In the genomic region with DNA sequence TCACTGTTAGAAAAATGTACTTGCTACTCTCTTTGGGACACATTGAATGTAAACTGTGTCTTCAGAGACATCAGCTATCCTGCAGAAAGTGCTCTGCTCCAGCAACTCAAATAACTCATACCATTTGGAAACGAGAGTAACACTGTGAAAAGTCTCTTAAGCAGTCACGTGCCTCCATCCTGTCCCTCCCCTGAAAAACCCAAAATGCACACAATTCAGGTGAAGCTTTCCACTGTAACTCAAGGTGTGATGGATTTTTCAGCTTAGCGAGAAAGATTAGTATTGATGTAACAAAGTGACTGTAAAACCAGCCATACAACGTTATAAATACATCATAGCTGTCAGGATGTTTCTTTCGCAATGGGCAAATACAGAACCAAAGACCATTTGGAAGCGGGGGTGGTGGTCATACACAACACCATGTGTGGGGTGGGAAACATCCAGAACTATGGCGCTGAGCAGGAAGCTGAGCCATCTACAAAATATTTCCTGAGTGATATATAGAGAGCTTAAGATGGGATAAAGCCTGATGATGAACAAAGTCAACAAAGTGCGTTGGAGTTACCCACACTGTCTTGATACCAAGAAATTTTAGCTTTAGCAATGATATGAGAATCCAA, we compare ENCODE assay signal across 16 cellular contexts.
DNase-seq lines count a peak whose midpoint lies in the region; TF ChIP-seq lines count a peak whose summit lies in the region.
"Had no signal": no experiment of that assay in that cellular context is flagged by ENCODE, and none has a peak within 500 bp of the region (broad histone marks: within the 10 kb centered on the region; RNA-seq: fewer than 3 reads in every experiment).

No MANE protein-coding gene starts in this region.

- H3K4me3 ChIP-seq in transverse colon: no peak overlapping the region
- H3K4me3 ChIP-seq in esophagus squamous epithelium: no peak overlapping the region
- H3K4me3 ChIP-seq: skin epidermis had no signal

- H3K27ac ChIP-seq in epithelial cell of prostate (peak overlapping the region; percentile 66), transverse colon (no peak overlapping the region), esophagus squamous epithelium (no peak overlapping the region)
- H3K27ac ChIP-seq: skin epidermis had no signal

- H3K27me3 ChIP-seq in transverse colon: no peaks in the 10 kb centered on the region
- H3K27me3 ChIP-seq in esophagus squamous epithelium: no peaks in the 10 kb centered on the region

- H3K9me3 ChIP-seq in transverse colon (no peaks in the 10 kb centered on the region), esophagus squamous epithelium (no peaks in the 10 kb centered on the region)

- TF ChIP-seq POLR2A in transverse colon (IDR thresholded peaks at IDR 0.05) (no peak), esophagus squamous epithelium (IDR thresholded peaks at IDR 0.05) (no peak)

- intact Hi-C loops in transverse colon (cut with DNase I; ENCODE audit: low total_unique reads) (no loop called here), esophagus squamous epithelium (cut with DNase I) (no loop called here)

- WGBS in transverse colon (ENCODE audit: low coverage in 1 of 2), 2 donors: 77 to 84% methylated on average over 5 to 8 of the region's 8 CpGs
- 58 to 78% methylated on average over 8 of the region's 8 CpGs for WGBS in esophagus squamous epithelium, 2 donors

- no peak for DNase-seq in activated naive CD4-positive, alpha-beta T cell treated with anti-CD3 and anti-CD28 coated beads, Interleukin-2, amount 10 ng/mL, durations not matched to agents 7 days and 5 days
- peak; percentile 46 for DNase-seq in RPMI7951 (ENCODE audit: low read depth)
- peak; percentile 62 for DNase-seq in epithelial cell of prostate (ENCODE audit: low read depth, low spot score)
- peak; percentile 49 for DNase-seq in stromal cell of bone marrow (ENCODE audit: low read depth)
- no peak for DNase-seq in transverse colon
- no peak for DNase-seq in esophagus squamous epithelium (lab: John Stamatoyannopoulos, UW)
- no peak for DNase-seq in activated CD8-positive, alpha-beta memory T cell treated with anti-CD3 and anti-CD28 coated beads, Interleukin-2, amount 50 U/mL, for 48 hours
- DNase-seq: activated B cell treated with CpG ODN at 0.5 μM for 24 hours, AML-193, kidney, natural killer cell, NCI-H1436, NCI-H524 treated with DMSO at 0.1 percent for 48 hours, trophoblast cell had no signal

- H3K36me3 Mint-ChIP-seq in activated naive CD4-positive, alpha-beta T cell treated with anti-CD3 and anti-CD28 coated beads, Interleukin-2, amount 50 U/mL, for 24 hours: peaks cover 20% of the 10 kb centered on the region
- H3K36me3 Mint-ChIP-seq in activated naive CD4-positive, alpha-beta T cell treated with anti-CD3 and anti-CD28 coated beads, Interleukin-2, amount 10 ng/mL, durations not matched to agents 7 days and 5 days: peaks cover 3% of the 10 kb centered on the region
- H3K36me3 Mint-ChIP-seq: natural killer cell had no signal

- H3K9me3 Mint-ChIP-seq in activated naive CD4-positive, alpha-beta T cell treated with anti-CD3 and anti-CD28 coated beads, Interleukin-2, amount 50 U/mL, for 24 hours: no peaks in the 10 kb centered on the region
- H3K9me3 Mint-ChIP-seq in activated naive CD4-positive, alpha-beta T cell treated with anti-CD3 and anti-CD28 coated beads, Interleukin-2, amount 10 ng/mL, durations not matched to agents 7 days and 5 days: no peaks in the 10 kb centered on the region
- H3K9me3 Mint-ChIP-seq: activated B cell treated with CpG ODN at 0.5 μM for 24 hours, natural killer cell had no signal

- TF ChIP-seq EP300 in transverse colon (IDR thresholded peaks at IDR 0.05; ENCODE audit: low read depth): no peak

- CTCF ChIA-PET in activated naive CD4-positive, alpha-beta T cell treated with anti-CD3 and anti-CD28 coated beads, Interleukin-2, amount 10 ng/mL, durations not matched to agents 7 days and 5 days (lab: Charles Lee): no interaction called here

- H3K36me3 ChIP-seq in transverse colon: no peaks in the 10 kb centered on the region
- H3K36me3 ChIP-seq in esophagus squamous epithelium: no peaks in the 10 kb centered on the region

- in situ Hi-C loops in transverse colon (cut with MboI; ENCODE audit: low pct_ligation_motif_present in 1 of 4, low pct_unique_long_range_greater_than_20kb in 1 of 4, low sequenced_read_pairs in 3 of 4): no loop called here

- peak overlapping the region; percentile 80 for H3K27ac Mint-ChIP-seq in activated naive CD4-positive, alpha-beta T cell treated with anti-CD3 and anti-CD28 coated beads, Interleukin-2, amount 50 U/mL, for 24 hours
- no peak overlapping the region for H3K27ac Mint-ChIP-seq in activated naive CD4-positive, alpha-beta T cell treated with anti-CD3 and anti-CD28 coated beads, Interleukin-2, amount 10 ng/mL, durations not matched to agents 7 days and 5 days
- H3K27ac Mint-ChIP-seq: activated B cell treated with CpG ODN at 0.5 μM for 24 hours, natural killer cell had no signal

- H3K27me3 Mint-ChIP-seq in activated naive CD4-positive, alpha-beta T cell treated with anti-CD3 and anti-CD28 coated beads, Interleukin-2, amount 50 U/mL, for 24 hours: no peaks in the 10 kb centered on the region
- H3K27me3 Mint-ChIP-seq in activated naive CD4-positive, alpha-beta T cell treated with anti-CD3 and anti-CD28 coated beads, Interleukin-2, amount 10 ng/mL, durations not matched to agents 7 days and 5 days: no peaks in the 10 kb centered on the region
- H3K27me3 Mint-ChIP-seq: activated B cell treated with CpG ODN at 0.5 μM for 24 hours had no signal

- no peak overlapping the region for H3K4me3 Mint-ChIP-seq in activated naive CD4-positive, alpha-beta T cell treated with anti-CD3 and anti-CD28 coated beads, Interleukin-2, amount 50 U/mL, for 24 hours
- H3K4me3 Mint-ChIP-seq in activated naive CD4-positive, alpha-beta T cell treated with anti-CD3 and anti-CD28 coated beads, Interleukin-2, amount 10 ng/mL, durations not matched to agents 7 days and 5 days: no peak overlapping the region
- H3K4me3 Mint-ChIP-seq: activated B cell treated with CpG ODN at 0.5 μM for 24 hours, natural killer cell had no signal

- H3K4me1 ChIP-seq in transverse colon (peaks cover 6 to 19% (median 14%) of the 10 kb centered on the region in 4 donors), esophagus squamous epithelium (peaks cover 3 to 28% (median 5%) of the 10 kb centered on the region in 3 donors)

- no peak for TF ChIP-seq CTCF in transverse colon (IDR thresholded peaks at IDR 0.05)
- no peak for TF ChIP-seq CTCF in esophagus squamous epithelium (IDR thresholded peaks at IDR 0.05)

- H3K4me1 Mint-ChIP-seq in activated naive CD4-positive, alpha-beta T cell treated with anti-CD3 and anti-CD28 coated beads, Interleukin-2, amount 50 U/mL, for 24 hours: peaks cover 92% of the 10 kb centered on the region
- peaks cover 3% of the 10 kb centered on the region for H3K4me1 Mint-ChIP-seq in activated naive CD4-positive, alpha-beta T cell treated with anti-CD3 and anti-CD28 coated beads, Interleukin-2, amount 10 ng/mL, durations not matched to agents 7 days and 5 days
- H3K4me1 Mint-ChIP-seq: natural killer cell had no signal

Comparison
In these comparisons a context has a peak if more than half of its experiments do, and no peak if none do; other contexts are left out.
1. DNase-seq: peak in RPMI7951 (single experiment), epithelial cell of prostate (single experiment) and stromal cell of bone marrow (single experiment); none in activated naive CD4-positive, alpha-beta T cell treated with anti-CD3 and anti-CD28 coated beads, Interleukin-2, amount 10 ng/mL, durations not matched to agents 7 days and 5 days (single experiment), transverse colon (single experiment), esophagus squamous epithelium (single experiment) and activated CD8-positive, alpha-beta memory T cell treated with anti-CD3 and anti-CD28 coated beads, Interleukin-2, amount 50 U/mL, for 48 hours (single experiment).